ENCODE assay signal across 1 cellular context in genomic region chr13:21541980-21542379, GRCh38.
TF ChIP-seq lines count a peak whose summit lies in the region.

No MANE protein-coding gene starts in this region.

TF ChIP-seq in IMR-90, 13 proteins besides CTCF, POLR2A, EP300 and RAD21:
- TF ChIP-seq FOS (IDR thresholded peaks at IDR 0.05; ENCODE audit: low read depth, low read length) = no peak
- no peak for TF ChIP-seq SMC3 (IDR thresholded peaks at IDR 0.05; ENCODE audit: low read depth, low read length)
